17 cellular contexts compared by ENCODE assay signal in the genomic region with DNA sequence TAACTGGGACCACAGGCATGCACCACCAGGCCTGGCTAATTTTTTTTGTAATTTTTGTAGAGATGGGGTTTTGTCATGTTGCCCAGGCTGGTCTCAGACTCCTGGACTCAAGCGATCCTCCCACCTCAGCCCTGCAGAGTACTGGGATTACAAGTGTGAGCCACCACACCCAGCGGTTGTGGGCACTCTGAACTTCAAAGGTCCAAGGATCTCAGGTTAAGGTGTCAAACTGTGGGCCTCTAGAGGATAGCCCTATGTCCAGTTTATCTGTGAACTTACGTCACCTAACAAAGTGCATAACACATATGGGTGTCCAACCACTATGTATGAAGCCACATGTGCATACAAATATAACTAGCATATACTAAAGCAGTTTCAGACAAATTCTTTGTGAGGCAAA. TPM values are rescaled to one million over a fixed set of nuclear protein-coding genes. Genes with fewer than 3 reads are reported as not detected.
DNase-seq lines count a peak whose midpoint lies in the region; ATAC-seq and TF ChIP-seq lines count a peak whose summit lies in the region.
"Had no signal": no experiment of that assay in that cellular context is flagged by ENCODE, and none has a peak within 500 bp of the region (broad histone marks: within the 10 kb centered on the region; RNA-seq: fewer than 3 reads in every experiment).

No MANE protein-coding gene starts in this region.

- peaks cover 22 to 76% (median 55%) of the 10 kb centered on the region in 4 donors for H3K4me1 Mint-ChIP-seq in CD4-positive, CD25-positive, alpha-beta regulatory T cell
- peaks cover 7% of the 10 kb centered on the region for H3K4me1 Mint-ChIP-seq in endothelial cell (ENCODE audit: unreplicated experiment)
- H3K4me1 Mint-ChIP-seq in osteocyte (ENCODE audit: unreplicated experiment), result no peaks in the 10 kb centered on the region

- H3K4me1 ChIP-seq in BLaER1 (peaks cover 65% of the 10 kb centered on the region), muscle layer of colon (ENCODE audit: insufficient read depth, low read length) (peaks cover 5% of the 10 kb centered on the region)
- peaks cover 73% of the 10 kb centered on the region for H3K4me1 ChIP-seq in CD4-positive, CD25-positive, alpha-beta regulatory T cell (ENCODE audit: control insufficient read depth, insufficient read depth, low read length, poor library complexity, severe bottlenecking)

- H3K4me3 Mint-ChIP-seq in CD4-positive, CD25-positive, alpha-beta regulatory T cell, result peak overlapping the region; percentile 33 to 85 (median 54)
- H3K4me3 Mint-ChIP-seq in endothelial cell (ENCODE audit: unreplicated experiment), result no peak overlapping the region
- no peak overlapping the region for H3K4me3 Mint-ChIP-seq in osteocyte (ENCODE audit: unreplicated experiment)

- H3K36me3 ChIP-seq in BLaER1 (no peaks in the 10 kb centered on the region), muscle layer of colon (ENCODE audit: insufficient read depth, low read length) (no peaks in the 10 kb centered on the region)
- H3K36me3 ChIP-seq in CD4-positive, CD25-positive, alpha-beta regulatory T cell (ENCODE audit: control insufficient read depth, insufficient read depth, low read length), result no peaks in the 10 kb centered on the region
- H3K36me3 ChIP-seq: brain microvascular endothelial cell, neutrophil had no signal

- H3K9ac ChIP-seq in BLaER1 (no peak overlapping the region), muscle layer of colon (ENCODE audit: low read length) (no peak overlapping the region)

- peak in 1 of 3 donors; percentile 62 for DNase-seq in CD4-positive, CD25-positive, alpha-beta regulatory T cell
- peak; percentile 1 for DNase-seq in activated naive CD4-positive, alpha-beta T cell treated with anti-CD3 and anti-CD28 coated beads, Interleukin-2, amount 50 U/mL, for 16 hours
- no peak for DNase-seq in CD1c-positive myeloid dendritic cell (ENCODE audit: extremely low spot score)
- no peak for DNase-seq in endothelial cell (ENCODE audit: low spot score)
- DNase-seq in osteocyte (ENCODE audit: extremely low spot score, unreplicated experiment), result no peak
- DNase-seq: activated gamma-delta T cell treated with Interleukin-2 at 50 U/mL for 16 hours; brain microvascular endothelial cell; DMS79 treated with DMSO at 0.1 percent for 48 hours; effector memory CD4-positive, alpha-beta T cell; mesendoderm; NCI-H187; NCI-H524; stimulated activated naive CD4-positive, alpha-beta T cell had no signal

- TF ChIP-seq CTCF in endothelial cell (IDR thresholded peaks at IDR 0.05; ENCODE audit: unreplicated experiment) (no peak), osteocyte (IDR thresholded peaks at IDR 0.05) (no peak)

- H3K9me3 ChIP-seq in BLaER1, result no peaks in the 10 kb centered on the region
- no peaks in the 10 kb centered on the region for H3K9me3 ChIP-seq in CD4-positive, CD25-positive, alpha-beta regulatory T cell (ENCODE audit: control insufficient read depth in 2 of 2, low read length in 2 of 2)
- no peaks in the 10 kb centered on the region for H3K9me3 ChIP-seq in muscle layer of colon (ENCODE audit: low read length)
- H3K9me3 ChIP-seq: neutrophil had no signal

- H3K36me3 Mint-ChIP-seq in CD4-positive, CD25-positive, alpha-beta regulatory T cell, result peaks cover 3% of the 10 kb centered on the region
- H3K36me3 Mint-ChIP-seq in endothelial cell (ENCODE audit: low read depth, unreplicated experiment) (no peaks in the 10 kb centered on the region), osteocyte (ENCODE audit: unreplicated experiment) (no peaks in the 10 kb centered on the region)

- peaks cover 0 to 3% (median 0%) of the 10 kb centered on the region in 7 donors for H3K9me3 Mint-ChIP-seq in CD4-positive, CD25-positive, alpha-beta regulatory T cell
- no peaks in the 10 kb centered on the region for H3K9me3 Mint-ChIP-seq in endothelial cell (ENCODE audit: unreplicated experiment)
- no peaks in the 10 kb centered on the region for H3K9me3 Mint-ChIP-seq in osteocyte (ENCODE audit: unreplicated experiment)

- H3K27ac Mint-ChIP-seq in CD4-positive, CD25-positive, alpha-beta regulatory T cell, result peak overlapping the region; percentile 81 to 97 (median 89)
- H3K27ac Mint-ChIP-seq in endothelial cell (ENCODE audit: unreplicated experiment), result no peak overlapping the region
- no peak overlapping the region for H3K27ac Mint-ChIP-seq in osteocyte (ENCODE audit: unreplicated experiment)

- no peak for ATAC-seq in CD4-positive, CD25-positive, alpha-beta regulatory T cell (ENCODE audit: low read depth in 2 of 2)

- H3K4me3 ChIP-seq in BLaER1, result no peak overlapping the region
- H3K4me3 ChIP-seq in CD4-positive, CD25-positive, alpha-beta regulatory T cell (ENCODE audit: low read depth, low read length), result peak overlapping the region; percentile 33
- H3K4me3 ChIP-seq in muscle layer of colon (ENCODE audit: low read depth in 1 of 2, low read length in 2 of 2), result no peak overlapping the region

- H3K27me3 Mint-ChIP-seq in CD4-positive, CD25-positive, alpha-beta regulatory T cell, result peaks cover 6% of the 10 kb centered on the region
- peaks cover 1% of the 10 kb centered on the region for H3K27me3 Mint-ChIP-seq in endothelial cell (ENCODE audit: unreplicated experiment)
- peaks cover 18% of the 10 kb centered on the region for H3K27me3 Mint-ChIP-seq in osteocyte (ENCODE audit: unreplicated experiment)

- no peaks in the 10 kb centered on the region for H3K27me3 ChIP-seq in BLaER1
- H3K27me3 ChIP-seq in CD4-positive, CD25-positive, alpha-beta regulatory T cell (ENCODE audit: control insufficient read depth, insufficient read depth, low read length), result no peaks in the 10 kb centered on the region
- H3K27me3 ChIP-seq in muscle layer of colon (ENCODE audit: control insufficient read depth in 1 of 2, insufficient read depth in 2 of 2, low read length in 2 of 2), result no peaks in the 10 kb centered on the region
- H3K27me3 ChIP-seq: brain microvascular endothelial cell, neutrophil had no signal

- H3K27ac ChIP-seq in BLaER1 (no peak overlapping the region), muscle layer of colon (ENCODE audit: low read depth, low read length) (peak overlapping the region; percentile 21)
- H3K27ac ChIP-seq in CD4-positive, CD25-positive, alpha-beta regulatory T cell (ENCODE audit: insufficient read depth, low read length, poor library complexity, severe bottlenecking), result peak overlapping the region; percentile 61
- H3K27ac ChIP-seq: brain microvascular endothelial cell, C4-2B, neutrophil had no signal

- peak overlapping the region; percentile 92; the same call in 1 of the 2 replicates for H3K4me2 ChIP-seq in BLaER1

- no peaks in the 10 kb centered on the region for H4K20me1 ChIP-seq in BLaER1

RNA-seq across cellular contexts. Expression of a gene that starts 3.2 kb away (rescaled TPM):
- 220 TPM for total RNA-seq in CD4-positive, CD25-positive, alpha-beta regulatory T cell
- 100 to 1,000 TPM; 159 to 261 (median 179) TPM for polyA plus RNA-seq in CD4-positive, CD25-positive, alpha-beta regulatory T cell
- not detected for total RNA-seq in endothelial cell (ENCODE audit: unreplicated experiment)
- total RNA-seq in osteocyte, result not detected in 2 replicates

RNA-seq across cellular contexts. Expression of a gene that starts 23.4 kb away (rescaled TPM):
- total RNA-seq in CD4-positive, CD25-positive, alpha-beta regulatory T cell, result 168 TPM
- polyA plus RNA-seq in CD4-positive, CD25-positive, alpha-beta regulatory T cell, result 10 to 100 TPM; 63.6 to 88.2 (median 65.7) TPM
- total RNA-seq in endothelial cell (ENCODE audit: unreplicated experiment), result 113 TPM
- total RNA-seq in osteocyte, result 73.4 and 80.1 TPM in 2 replicates

Comparison
In these comparisons a context has a peak if more than half of its experiments do, and no peak if none do; other contexts are left out.
1. H3K27ac Mint-ChIP-seq: peak in CD4-positive, CD25-positive, alpha-beta regulatory T cell (3 of 3); none in endothelial cell (single experiment) and osteocyte (single experiment).
2. H3K4me3 Mint-ChIP-seq: peak in CD4-positive, CD25-positive, alpha-beta regulatory T cell (4 of 4); none in endothelial cell (single experiment) and osteocyte (single experiment).
3. RNA of a gene that starts 3.2 kb away (total RNA-seq): 220 TPM in CD4-positive, CD25-positive, alpha-beta regulatory T cell (single experiment); not detected in endothelial cell (single experiment) and not detected in osteocyte; every median in the first group is over 100 times any median in the second.